Comparison of ENCODE assay signal across 21 cellular contexts in genomic region chr10:68099736-68100135, GRCh38. TPM values are rescaled to one million over a fixed set of nuclear protein-coding genes. Genes with fewer than 3 reads are reported as not detected.
A peak's percentile ranks its signal among the peaks of the same experiment; 100 is the strongest.
DNase-seq lines count a peak whose midpoint lies in the region; ATAC-seq, FAIRE-seq and TF ChIP-seq lines count a peak whose summit lies in the region.
"Had no signal": no experiment of that assay in that cellular context is flagged by ENCODE, and none has a peak within 500 bp of the region (broad histone marks: within the 10 kb centered on the region; RNA-seq: fewer than 3 reads in every experiment).

No MANE protein-coding gene starts in this region.

- no peak overlapping the region for H3K27ac ChIP-seq in mesenchymal stem cell (ENCODE audit: low read length, poor library complexity, severe bottlenecking)
- H3K27ac ChIP-seq: BLaER1 treated with 17β-estradiol and CSF1 and Interleukin-3, amounts not matched to agents 10 nM and 100 nM; body of pancreas; sigmoid colon; thoracic aorta had no signal

- H3K23ac ChIP-seq in mesenchymal stem cell (ENCODE audit: low read length in 2 of 2): no peak overlapping the region

- no peak overlapping the region for H3K4me2 ChIP-seq in mesenchymal stem cell (ENCODE audit: low read length, poor library complexity, severe bottlenecking)
- H3K4me2 ChIP-seq: BLaER1 treated with 17β-estradiol and CSF1 and Interleukin-3, amounts not matched to agents 10 nM and 100 nM had no signal

- H3K79me1 ChIP-seq in mesenchymal stem cell (replicated peaks; ENCODE audit: low read length, poor library complexity, severe bottlenecking): no peaks in the 10 kb centered on the region

- 24% methylated on average over 3 of the region's 3 CpGs for WGBS in mesenchymal stem cell

- no peaks in the 10 kb centered on the region for H3K36me3 ChIP-seq in BE2C
- H3K36me3 ChIP-seq in mesenchymal stem cell (ENCODE audit: control insufficient read depth in 1 of 2, insufficient read depth in 2 of 2, low read depth in 1 of 2, low read length in 2 of 2): no peaks in the 10 kb centered on the region
- H3K36me3 ChIP-seq: BLaER1 treated with 17β-estradiol and CSF1 and Interleukin-3, amounts not matched to agents 10 nM and 100 nM; sigmoid colon; thoracic aorta had no signal

- no peak overlapping the region for H3K4me3 ChIP-seq in BE2C (ENCODE audit: low read depth, low read length)
- H3K4me3 ChIP-seq in astrocyte of the spinal cord (ENCODE audit: low read depth, low read length): no peak overlapping the region
- no peak overlapping the region for H3K4me3 ChIP-seq in mesenchymal stem cell (ENCODE audit: insufficient read depth in 1 of 2, low read depth in 1 of 2, low read length in 2 of 2)
- H3K4me3 ChIP-seq: BLaER1 treated with 17β-estradiol and CSF1 and Interleukin-3, amounts not matched to agents 10 nM and 100 nM; body of pancreas; sigmoid colon; thoracic aorta had no signal

- no peak overlapping the region for H2AK5ac ChIP-seq in mesenchymal stem cell (ENCODE audit: low read length, severe bottlenecking)

- no peak overlapping the region for H3K14ac ChIP-seq in mesenchymal stem cell (ENCODE audit: low read length in 2 of 2)

- no peak overlapping the region for H2BK5ac ChIP-seq in mesenchymal stem cell (ENCODE audit: low read depth, low read length, poor library complexity, severe bottlenecking)

- H2BK15ac ChIP-seq in mesenchymal stem cell (ENCODE audit: low read depth, poor library complexity, severe bottlenecking): no peak overlapping the region

- H3K4me1 ChIP-seq in BE2C (peaks cover 17% of the 10 kb centered on the region), mesenchymal stem cell (ENCODE audit: control insufficient read depth, insufficient read depth, low read depth, low read length) (peaks cover 4% of the 10 kb centered on the region)
- H3K4me1 ChIP-seq: BLaER1 treated with 17β-estradiol and CSF1 and Interleukin-3, amounts not matched to agents 10 nM and 100 nM; body of pancreas had no signal

- H2BK120ac ChIP-seq in mesenchymal stem cell (ENCODE audit: low read depth, low read length): no peak overlapping the region

- H3K18ac ChIP-seq in mesenchymal stem cell (ENCODE audit: low read depth in 1 of 2, low read length in 2 of 2): no peak overlapping the region

- H3K27me3 ChIP-seq in BE2C (no peaks in the 10 kb centered on the region), mesenchymal stem cell (ENCODE audit: control insufficient read depth in 1 of 2, insufficient read depth in 1 of 2, low read length in 2 of 2) (no peaks in the 10 kb centered on the region)
- H3K27me3 ChIP-seq: BLaER1 treated with 17β-estradiol and CSF1 and Interleukin-3, amounts not matched to agents 10 nM and 100 nM; body of pancreas; sigmoid colon had no signal

- no peak overlapping the region for H4K8ac ChIP-seq in mesenchymal stem cell (ENCODE audit: low read length)

- no peak overlapping the region for H2BK12ac ChIP-seq in mesenchymal stem cell (ENCODE audit: low read length in 2 of 2)

- H3K9me3 ChIP-seq in BE2C (no peaks in the 10 kb centered on the region), mesenchymal stem cell (ENCODE audit: control insufficient read depth, low read length) (no peaks in the 10 kb centered on the region)
- H3K9me3 ChIP-seq: BLaER1 treated with 17β-estradiol and CSF1 and Interleukin-3, amounts not matched to agents 10 nM and 100 nM; body of pancreas; sigmoid colon; thoracic aorta had no signal

- in situ Hi-C loops in astrocyte of the spinal cord (cut with HindIII; ENCODE audit: low sequenced_read_pairs): no loop called here

- ATAC-seq in GM21619 (IDR thresholded peaks at IDR 0.05; ENCODE audit: unreplicated experiment): no peak
- ATAC-seq: activated CD8-positive, alpha-beta memory T cell treated with anti-CD3 and anti-CD28 coated beads, Interleukin-2, amount 10 ng/mL, durations not matched to agents 7 days and 5 days; body of pancreas; esophagus mucosa had no signal

- no peak overlapping the region for H3K4ac ChIP-seq in mesenchymal stem cell (ENCODE audit: low read depth in 1 of 2, low read length in 2 of 2)

- H2AFZ ChIP-seq in mesenchymal stem cell (ENCODE audit: low read depth, low read length): no peak overlapping the region

- FAIRE-seq in HTR-8/SVneo (lab: Jason Lieb, UNC): peak; percentile 4

- H4K91ac ChIP-seq in mesenchymal stem cell (ENCODE audit: low read length): no peak overlapping the region

- H3K9ac ChIP-seq in mesenchymal stem cell (ENCODE audit: low read length): no peak overlapping the region
- H3K9ac ChIP-seq: BLaER1 treated with 17β-estradiol and CSF1 and Interleukin-3, amounts not matched to agents 10 nM and 100 nM had no signal

- DNase-seq in BE2C (peak; percentile 15), HTR-8/SVneo (ENCODE audit: insufficient read length, low spot score) (no peak), astrocyte of the spinal cord (ENCODE audit: low read depth, low spot score) (peak; percentile 66), mesenchymal stem cell (peak; percentile 65), hypothalamus (lab: John Stamatoyannopoulos, UW) (no peak), LoVo (ENCODE audit: low spot score) (no peak)
- no peak for DNase-seq in activated CD4-positive, alpha-beta T cell treated with anti-CD3 and anti-CD28 coated beads, Interleukin-2, amount 50 U/mL, for 48 hours
- DNase-seq: activated CD4-positive, CD25-positive, alpha-beta regulatory T cell treated with anti-CD3 and anti-CD28 coated beads, Interleukin-2, amount 50 U/mL, for 72 hours; activated CD8-positive, alpha-beta memory T cell treated with anti-CD3 and anti-CD28 coated beads, Interleukin-2, amount 10 ng/mL, durations not matched to agents 7 days and 5 days; activated effector memory CD4-positive, alpha-beta T cell treated with anti-CD3 and anti-CD28 coated beads, Interleukin-2, amount 50 U/mL, for 16 hours; body of pancreas; DMS 273 treated with DMSO at 0.1 percent for 48 hours; NCI-H1694; occipital lobe; SIG-M5; sigmoid colon; stimulated activated CD4-positive, alpha-beta T cell treated with anti-CD3 and anti-CD28 coated beads, Interleukin-4, amount 100 ng/mL, for 4 hours had no signal

- no peak for TF ChIP-seq CTCF in BE2C (IDR thresholded peaks at IDR 0.05; ENCODE audit: low read depth, low read length)
- no peak for TF ChIP-seq CTCF in astrocyte of the spinal cord (IDR thresholded peaks at IDR 0.05; ENCODE audit: low read depth, low read length)

RNA-seq across cellular contexts. Expression of gene MYPN, which starts 9.6 kb away (rescaled TPM):
- not detected for polyA plus RNA-seq in BE2C (2012; ENCODE audit: insufficient read depth, insufficient read length, low read depth)
- not detected for polyA plus RNA-seq in mesenchymal stem cell (2013, experiment 1 of 2)
- polyA plus RNA-seq in mesenchymal stem cell (2013, experiment 2 of 2): 0.01 TPM

RNA-seq across cellular contexts. Expression of gene HERC4, which starts 24.7 kb away (rescaled TPM):
- 10.2 TPM for polyA plus RNA-seq in BE2C (2012; ENCODE audit: insufficient read depth, insufficient read length, low read depth)
- 20.9 TPM for polyA plus RNA-seq in mesenchymal stem cell (2013, experiment 1 of 2)
- polyA plus RNA-seq in mesenchymal stem cell (2013, experiment 2 of 2): 20.2 TPM

Comparison
In these comparisons a context has a peak if more than half of its experiments do, and no peak if none do; other contexts are left out.
1. DNase-seq: peak in BE2C (single experiment), astrocyte of the spinal cord (single experiment) and mesenchymal stem cell (single experiment); none in HTR-8/SVneo (single experiment), hypothalamus (0 of 51), LoVo (single experiment) and activated CD4-positive, alpha-beta T cell treated with anti-CD3 and anti-CD28 coated beads, Interleukin-2, amount 50 U/mL, for 48 hours (0 of 2).